ENCODE assay signal across 35 cellular contexts in the genomic region with DNA sequence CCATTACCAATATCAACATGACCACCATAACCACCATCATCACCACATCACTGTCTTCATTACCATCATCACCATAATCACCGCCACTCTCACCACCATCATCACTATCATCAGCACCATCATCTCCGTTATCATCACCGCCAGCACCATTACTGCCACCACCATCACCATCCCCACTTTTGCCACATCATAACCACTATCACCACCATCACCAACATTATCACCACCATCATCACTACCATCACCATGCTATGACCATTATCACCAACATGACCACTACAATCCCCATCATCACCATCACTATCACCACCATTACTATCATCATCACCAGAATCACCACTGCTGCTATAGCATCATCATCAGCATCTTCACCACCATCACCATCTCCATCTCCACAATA. TPM values are rescaled to one million over a fixed set of nuclear protein-coding genes. Genes with fewer than 3 reads are reported as not detected.
"Had no signal": no experiment of that assay in that cellular context is flagged by ENCODE, and none has a peak within 500 bp of the region (broad histone marks: within the 10 kb centered on the region; RNA-seq: fewer than 3 reads in every experiment).

No MANE protein-coding gene starts in this region.

- H3K36me3 ChIP-seq: colonic mucosa, esophagus squamous epithelium, gastrocnemius medialis, heart right ventricle, left lung, lower lobe of right lung had no signal

- H3K9me3 Mint-ChIP-seq: dendritic cell treated with granulocyte-macrophage colony-stimulating factor and Interleukin-4, amounts not matched to agents 40 ng/mL and 50 ng/mL, for 4 days; effector memory CD8-positive, alpha-beta T cell; endodermal cell; mesothelial cell of epicardium had no signal

- DNase-seq: colonic mucosa; cortex of kidney; effector CD8-positive, alpha-beta T cell; effector memory CD8-positive, alpha-beta T cell; endodermal cell; erythroblast; esophagus squamous epithelium; foreskin fibroblast; foreskin melanocyte; gastrocnemius medialis; glutamatergic neuron; head of caudate nucleus; heart right ventricle; hippocampal formation; left cardiac atrium; left lung; left ventricle myocardium superior; lower lobe of right lung; mesenchymal stem cell; mucosa of descending colon; naive B cell had no signal

- H3K4me3 ChIP-seq: colonic mucosa, esophagus squamous epithelium, gastrocnemius medialis, heart right ventricle, left lung, lower lobe of right lung, mucosa of descending colon had no signal

- H3K4me1 ChIP-seq: colonic mucosa, esophagus squamous epithelium, gastrocnemius medialis, heart right ventricle, left lung, lower lobe of right lung had no signal

- H3K27ac ChIP-seq: colonic mucosa, epithelial cell of prostate, esophagus squamous epithelium, gastrocnemius medialis, heart right ventricle, left lung, lower lobe of right lung had no signal

- H3K9me3 ChIP-seq: colonic mucosa, esophagus squamous epithelium, gastrocnemius medialis, heart right ventricle, left lung, lower lobe of right lung, mucosa of descending colon had no signal

- FAIRE-seq: endometrium, islet of Langerhans, keratinocyte had no signal

- H3K36me3 Mint-ChIP-seq: mesothelial cell of epicardium, naive B cell had no signal

- H3K4me1 Mint-ChIP-seq: mesothelial cell of epicardium, naive B cell had no signal

- H3K27me3 Mint-ChIP-seq: dendritic cell treated with granulocyte-macrophage colony-stimulating factor and Interleukin-4, amounts not matched to agents 40 ng/mL and 50 ng/mL, for 4 days had no signal

- H3K27me3 ChIP-seq: colonic mucosa, gastrocnemius medialis, left lung had no signal

- ATAC-seq: effector memory CD8-positive, alpha-beta T cell; esophagus mucosa; gastrocnemius medialis; heart right ventricle; left cardiac atrium; left lung; left ventricle myocardium superior; lower lobe of right lung; mucosa of descending colon had no signal

- H3K27ac Mint-ChIP-seq: dendritic cell treated with granulocyte-macrophage colony-stimulating factor and Interleukin-4, amounts not matched to agents 40 ng/mL and 50 ng/mL, for 4 days; effector memory CD8-positive, alpha-beta T cell; endodermal cell; mesothelial cell of epicardium; naive B cell had no signal

- H3K4me3 Mint-ChIP-seq: dendritic cell treated with granulocyte-macrophage colony-stimulating factor and Interleukin-4, amounts not matched to agents 40 ng/mL and 50 ng/mL, for 4 days; effector memory CD8-positive, alpha-beta T cell; endodermal cell; mesothelial cell of epicardium; naive B cell had no signal

RNA-seq across cellular contexts. Expression of a gene that starts 25.7 kb away (rescaled TPM):
- total RNA-seq: colonic mucosa, dermis microvascular lymphatic vessel endothelial cell, esophagus mucosa, esophagus squamous epithelium, gastrocnemius medialis, glomerular endothelial cell, left cardiac atrium, left ventricle myocardium superior, lower leg skin, lower lobe of right lung, lung microvascular endothelial cell, mesenteric fat pad, mucosa of descending colon, myocyte had no signal
- polyA plus RNA-seq: heart right ventricle, keratinocyte had no signal

RNA-seq across cellular contexts. Expression of a gene that starts 50.1 kb away (rescaled TPM):
- total RNA-seq: colonic mucosa, dermis microvascular lymphatic vessel endothelial cell, esophagus mucosa, esophagus squamous epithelium, gastrocnemius medialis, heart right ventricle, kidney epithelial cell, left cardiac atrium, left lung, left ventricle myocardium superior, lower lobe of right lung, lung microvascular endothelial cell, mesenteric fat pad, mesothelial cell of epicardium, mucosa of descending colon, myocyte had no signal
- polyA plus RNA-seq: heart right ventricle, keratinocyte had no signal
